Comparison of ENCODE assay signal across 24 cellular contexts in genomic region chr6:135637701-135638100, GRCh38.
"Had no signal": no experiment of that assay in that cellular context is flagged by ENCODE, and none has a peak within 500 bp of the region (broad histone marks: within the 10 kb centered on the region; RNA-seq: fewer than 3 reads in every experiment).

No MANE protein-coding gene starts in this region.

- H3K27ac Mint-ChIP-seq: activated B cell treated with CpG ODN at 0.5 μM for 24 hours; activated naive CD8-positive, alpha-beta T cell treated with anti-CD3 and anti-CD28 coated beads, Interleukin-2, amount 10 ng/mL, durations not matched to agents 7 days and 5 days; dendritic cell treated with granulocyte-macrophage colony-stimulating factor and Interleukin-4, amounts not matched to agents 40 ng/mL and 50 ng/mL, for 4 days; mesothelial cell of epicardium; natural killer cell treated with Interleukin-12 subunit alpha and Interleukin-12 subunit beta and Interleukin-15 and Interleukin-18, amount 100 ng/mL, for 72 hours; stimulated activated naive B cell treated with anti-CD40 and anti-IgM and Interleukin-4, amounts not matched to agents 10 μg/mL and 1 μg/mL and 100 μg/mL, for 72 hours had no signal

- DNase-seq: activated B cell treated with CpG ODN at 0.5 μM for 24 hours; activated CD4-positive, alpha-beta T cell treated with anti-CD3 and anti-CD28 coated beads, Interleukin-2, amount 50 U/mL, for 1 hour; activated naive CD4-positive, alpha-beta T cell; activated naive CD8-positive, alpha-beta T cell treated with anti-CD3 and anti-CD28 coated beads, Interleukin-2, amount 10 ng/mL, durations not matched to agents 7 days and 5 days; aorta; cerebellar nuclear complex; effector memory CD4-positive, alpha-beta T cell; esophagus squamous epithelium; gastrocnemius medialis; head of caudate nucleus; left lung; pancreas; right lobe of liver; spleen; stimulated activated CD4-positive, alpha-beta T cell treated with anti-CD3 and anti-CD28 coated beads, Interleukin-4, amount 100 ng/mL, for 4 hours; stimulated activated naive B cell treated with anti-CD40 and anti-IgM and Interleukin-4, amounts not matched to agents 10 μg/mL and 1 μg/mL and 100 μg/mL, for 72 hours; substantia nigra; SW 1271; T-helper 9 cell; tibial artery had no signal

- H3K36me3 Mint-ChIP-seq: mesothelial cell of epicardium; natural killer cell treated with Interleukin-12 subunit alpha and Interleukin-12 subunit beta and Interleukin-15 and Interleukin-18, amount 100 ng/mL, for 72 hours had no signal

- ATAC-seq: gastrocnemius medialis; left lung; natural killer cell treated with Interleukin-12 subunit alpha and Interleukin-12 subunit beta and Interleukin-15 and Interleukin-18, amount 100 ng/mL, for 72 hours; pancreas; right lobe of liver; stimulated activated naive B cell treated with anti-CD40 and anti-IgM and Interleukin-4, amounts not matched to agents 10 μg/mL and 1 μg/mL and 100 μg/mL, for 72 hours had no signal

- H3K9me3 Mint-ChIP-seq: activated B cell treated with CpG ODN at 0.5 μM for 24 hours; dendritic cell treated with granulocyte-macrophage colony-stimulating factor and Interleukin-4, amounts not matched to agents 40 ng/mL and 50 ng/mL, for 4 days; mesothelial cell of epicardium had no signal

- H3K4me3 Mint-ChIP-seq: activated B cell treated with CpG ODN at 0.5 μM for 24 hours; activated naive CD8-positive, alpha-beta T cell treated with anti-CD3 and anti-CD28 coated beads, Interleukin-2, amount 10 ng/mL, durations not matched to agents 7 days and 5 days; dendritic cell treated with granulocyte-macrophage colony-stimulating factor and Interleukin-4, amounts not matched to agents 40 ng/mL and 50 ng/mL, for 4 days; mesothelial cell of epicardium; natural killer cell treated with Interleukin-12 subunit alpha and Interleukin-12 subunit beta and Interleukin-15 and Interleukin-18, amount 100 ng/mL, for 72 hours; stimulated activated naive B cell treated with anti-CD40 and anti-IgM and Interleukin-4, amounts not matched to agents 10 μg/mL and 1 μg/mL and 100 μg/mL, for 72 hours had no signal

- H3K4me3 ChIP-seq: esophagus squamous epithelium, gastrocnemius medialis, left lung, pancreas, right lobe of liver, spleen, tibial artery had no signal

- H3K27me3 Mint-ChIP-seq: activated naive CD8-positive, alpha-beta T cell treated with anti-CD3 and anti-CD28 coated beads, Interleukin-2, amount 10 ng/mL, durations not matched to agents 7 days and 5 days; dendritic cell treated with granulocyte-macrophage colony-stimulating factor and Interleukin-4, amounts not matched to agents 40 ng/mL and 50 ng/mL, for 4 days had no signal

- H3K27ac ChIP-seq: esophagus squamous epithelium, gastrocnemius medialis, left lung, neutrophil, pancreas, right lobe of liver, spleen, tibial artery had no signal

- H3K4me1 Mint-ChIP-seq: activated B cell treated with CpG ODN at 0.5 μM for 24 hours had no signal
